Comparison of ENCODE assay signal across 8 cellular contexts in the genomic region with DNA sequence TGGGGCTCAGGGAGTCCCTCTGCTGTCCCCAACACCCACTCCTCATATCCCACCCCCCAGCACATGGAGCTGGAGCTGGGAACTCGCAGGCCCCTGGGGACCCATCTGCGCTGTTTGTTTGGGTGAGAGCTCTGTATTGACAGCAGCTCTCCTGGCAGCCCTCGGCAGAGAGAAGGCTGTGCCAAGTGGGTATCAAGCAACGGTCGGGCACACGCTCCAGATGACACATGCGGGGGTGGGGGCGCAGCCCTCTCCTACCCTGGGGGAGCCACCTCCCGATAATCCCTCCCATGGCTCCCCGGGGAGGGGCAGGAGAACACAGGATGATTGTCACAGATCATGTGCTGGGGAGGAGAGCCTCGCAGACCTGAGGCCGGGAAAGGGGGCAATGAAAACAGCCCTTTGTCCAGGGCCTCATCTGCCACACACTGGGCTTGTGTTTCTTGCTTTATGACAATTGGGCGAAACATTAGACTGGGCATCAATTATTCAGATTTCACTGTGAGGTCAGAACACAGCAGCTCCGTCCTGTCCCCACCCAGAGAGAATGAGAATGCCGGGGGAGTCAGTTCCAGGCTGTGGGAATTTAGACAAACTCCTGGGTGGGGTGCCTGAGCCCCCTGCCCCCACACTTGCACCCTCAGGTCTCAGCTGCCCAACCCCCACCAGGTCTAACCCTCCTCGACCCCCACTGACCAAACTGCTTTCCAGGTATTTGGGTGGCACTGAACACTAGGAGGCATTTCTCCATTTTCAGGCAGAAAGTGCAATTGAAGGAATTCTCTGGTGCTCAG. TPM values are rescaled to one million over a fixed set of nuclear protein-coding genes. Genes with fewer than 3 reads are reported as not detected.
DNase-seq lines count a peak whose midpoint lies in the region; ATAC-seq and TF ChIP-seq lines count a peak whose summit lies in the region.

No MANE protein-coding gene starts in this region.

- TF ChIP-seq CTCF in foreskin keratinocyte (conservative IDR thresholded peaks at IDR 0.05) (no peak), GM10248 (IDR thresholded peaks at IDR 0.05; ENCODE audit: control extremely low read depth, extremely low read depth, low read depth, missing control alignments) (no peak)

- H3K4me1 Mint-ChIP-seq in immature natural killer cell = no peaks in the 10 kb centered on the region

- CTCF ChIA-PET in GM10248 (lab: Yijun Ruan, JAX) = interaction anchor here (1.2 to 1.7 kb wide), 2 partner anchors 9 to 13 kb away, joined by 5 to 9 read pairs; no protein-coding TSS in a partner anchor

- no peak overlapping the region for H3K4me3 Mint-ChIP-seq in immature natural killer cell

- intact Hi-C loops in posterior cingulate gyrus (cut with DNase I) = loop anchor here (1.0 kb wide), 2 partner anchors 20 to 46 kb away; a partner anchor contains a TSS

- H3K9me3 Mint-ChIP-seq in immature natural killer cell = no peaks in the 10 kb centered on the region

- ATAC-seq in foreskin keratinocyte (peak; percentile 44), HG03565 (IDR thresholded peaks at IDR 0.05; ENCODE audit: unreplicated experiment) (no peak)

- peaks cover 0 to 4% (median 0%) of the 10 kb centered on the region in 3 donors for H3K27me3 Mint-ChIP-seq in immature natural killer cell (ENCODE audit: low read depth in 3 of 3)

- H3K36me3 Mint-ChIP-seq in immature natural killer cell = no peaks in the 10 kb centered on the region

- H3K27ac Mint-ChIP-seq in immature natural killer cell = no peak overlapping the region

- DNase-seq in Daoy (ENCODE audit: low read depth) = peak; percentile 40
- peak; percentile 56 for DNase-seq in NCI-H446 treated with DMSO at 0.1 percent for 48 hours (lab: John Stamatoyannopoulos, UW)
- no peak for DNase-seq in foreskin keratinocyte
- peak; percentile 77 to 98 (median 90) for DNase-seq in posterior cingulate gyrus
- no peak for DNase-seq in stimulated activated CD4-positive, alpha-beta T cell treated with anti-CD3 and anti-CD28 coated beads, Interleukin-15, amount 100 ng/mL, for 24 hours
- no peak for DNase-seq in GM10248 (ENCODE audit: extremely low spot score)
- no peak for DNase-seq in immature natural killer cell

- POLR2A ChIA-PET in GM10248 (lab: Yijun Ruan, JAX) = no interaction called here

- H3K27me3 ChIP-seq in foreskin keratinocyte = peaks cover 8% of the 10 kb centered on the region

- no peak overlapping the region for H3K27ac ChIP-seq in foreskin keratinocyte

- H3K4me1 ChIP-seq in foreskin keratinocyte = no peaks in the 10 kb centered on the region

RNA-seq across cellular contexts. Expression of a gene that starts 46.4 kb away (rescaled TPM):
- 21.4 and 24.9 TPM in 2 replicates for total RNA-seq in Daoy (2014; rRNA removed; shearing (Covaris generic))
- 57.9 and 58.1 TPM in 2 replicates for total RNA-seq in foreskin keratinocyte
- polyA plus RNA-seq in foreskin keratinocyte (54.9 and 55.8 TPM in 2 replicates), immature natural killer cell (10 to 100 TPM; 24.7 to 89.9 (median 47.2) TPM)

Comparison
In these comparisons a context has a peak if more than half of its experiments do, and no peak if none do; other contexts are left out.
1. DNase-seq: peak in Daoy (single experiment), NCI-H446 treated with DMSO at 0.1 percent for 48 hours (single experiment) and posterior cingulate gyrus (10 of 10); none in foreskin keratinocyte (0 of 2), stimulated activated CD4-positive, alpha-beta T cell treated with anti-CD3 and anti-CD28 coated beads, Interleukin-15, amount 100 ng/mL, for 24 hours (single experiment), GM10248 (single experiment) and immature natural killer cell (0 of 3).